9 cellular contexts compared by ENCODE assay signal in the genomic region with DNA sequence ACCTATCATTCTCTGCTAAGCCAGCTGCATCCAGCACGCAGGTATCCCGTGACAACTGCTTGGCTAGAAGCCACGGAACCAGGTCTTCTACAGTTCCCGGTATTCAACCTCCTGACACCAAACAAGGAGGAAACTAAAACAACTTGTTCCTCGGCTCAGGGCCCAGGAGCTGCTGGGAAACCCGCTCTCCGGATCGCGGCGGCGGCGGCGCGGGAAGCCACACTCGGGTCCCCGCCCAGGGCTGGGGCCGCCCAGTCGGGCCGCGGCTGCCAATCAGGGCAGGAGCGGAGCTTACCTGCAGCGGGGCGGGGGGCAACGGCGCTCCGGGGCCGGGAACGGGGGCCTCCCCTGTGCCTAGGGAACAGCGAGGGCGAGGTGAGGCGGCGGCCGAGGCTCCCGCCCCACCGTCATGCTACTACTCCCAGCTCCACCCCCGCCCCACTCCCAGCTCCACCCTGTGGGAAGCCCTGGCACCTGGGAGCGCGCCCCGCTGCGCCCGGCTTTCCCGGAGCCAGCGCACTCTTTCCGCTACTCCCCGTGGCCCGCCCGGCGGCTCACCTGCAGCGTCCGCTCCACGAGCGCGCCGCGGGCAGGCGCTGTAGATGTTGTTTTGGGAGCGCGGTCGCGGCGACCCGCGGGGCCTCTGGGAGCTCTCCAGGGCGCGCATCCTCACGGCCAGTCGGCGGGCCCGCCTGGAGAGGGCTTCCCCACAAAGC. TPM values are rescaled to one million over a fixed set of nuclear protein-coding genes. Genes with fewer than 3 reads are reported as not detected.
DNase-seq lines count a peak whose midpoint lies in the region; FAIRE-seq and TF ChIP-seq lines count a peak whose summit lies in the region.
"Had no signal": no experiment of that assay in that cellular context is flagged by ENCODE, and none has a peak within 500 bp of the region (broad histone marks: within the 10 kb centered on the region; RNA-seq: fewer than 3 reads in every experiment).

No MANE protein-coding gene starts in this region.

- H3K9ac ChIP-seq in H1 (replicated peaks in 1 of 4; ENCODE audit: extremely low read depth in 1 of 4, low read depth in 3 of 4, low read length in 3 of 4) (peak overlapping the region in 2 of 4 experiments; percentile 7 to 75; a peak in 1 of 7 replicates), mucosa of rectum (ENCODE audit: low read depth in 1 of 2, low read length in 2 of 2) (peak overlapping the region; percentile 24 to 52)

- no peak overlapping the region for H3K14ac ChIP-seq in H1 (ENCODE audit: insufficient read length)

- H3K4me3 ChIP-seq in H1 (ENCODE audit: extremely low read depth in 1 of 4, insufficient read depth in 2 of 4, low read depth in 3 of 4, low read length in 4 of 4) (peak overlapping the region; percentile 36 to 70 (median 60)), mucosa of rectum (ENCODE audit: low read length in 2 of 2) (peak overlapping the region; percentile 40 to 66)

- peak overlapping the region; percentile 18; the same call in 1 of the 2 replicates for H2BK15ac ChIP-seq in H1 (ENCODE audit: low read length)

- peak overlapping the region; percentile 87 to 91 for H3K4me2 ChIP-seq in H1 (ENCODE audit: insufficient read depth in 1 of 2, low read depth in 2 of 2, low read length in 2 of 2)

- no peak overlapping the region for H4K91ac ChIP-seq in H1 (replicated peaks; ENCODE audit: insufficient read length, low read length)

- CTCF ChIA-PET in H1 (lab: Charles Lee; ENCODE audit: partially characterized antibody), result interaction anchor here (0.9 to 6.5 kb wide), 42 partner anchors 9 to 251 kb away, joined by 3 to 63 read pairs (median 6); partner anchors contain the start of genes FCMR, IL19, IL20 and IL24

- WGBS in H1 (ENCODE audit: extremely low coverage in 1 of 2, insufficient coverage in 1 of 2, insufficient read length in 1 of 2, insufficient replicate concordance in 2 of 2, low coverage in 1 of 2, low lambda C conversion rate in 2 of 2, missing lambda C conversion rate in 1 of 2), 2 experiments, result 3% methylated on average over 46 of the region's 69 CpGs; no CpG with 5 or more reads in 1 of the 2 experiments

- H3K4ac ChIP-seq in H1 (replicated peaks; ENCODE audit: insufficient read length, low read depth, low read length), result no peak overlapping the region

- H2AK5ac ChIP-seq in H1 (ENCODE audit: low read depth, low read length), result no peak overlapping the region

- H4K20me1 ChIP-seq in H1 (replicated peaks in 1 of 2; ENCODE audit: control insufficient read depth in 1 of 2, insufficient read depth in 2 of 2, low read length in 2 of 2), result no peaks in the 10 kb centered on the region

- POLR2A ChIA-PET in H1 (lab: Charles Lee; ENCODE audit: partially characterized antibody), result interaction anchor here (0.6 to 1.7 kb wide), 4 partner anchors 10 to 507 kb away, joined by 3 to 4 read pairs (median 3); partner anchors contain the start of gene DYRK3

- peak overlapping the region; percentile 98 for H2AFZ ChIP-seq in H1 (ENCODE audit: low read length)

- no peak overlapping the region for H2BK120ac ChIP-seq in H1 (replicated peaks; ENCODE audit: low read depth, low read length)

- H2BK20ac ChIP-seq in H1 (ENCODE audit: low read length), result no peak overlapping the region

- H3K18ac ChIP-seq in H1 (ENCODE audit: extremely low read depth, low read length), result peak overlapping the region; percentile 13; the same call in 1 of the 2 replicates

- H2BK5ac ChIP-seq in H1 (ENCODE audit: low read depth, low read length), result no peak overlapping the region

- DNase-seq in Caki2 (ENCODE audit: low read depth) (peak; percentile 41), NCI-H1436 (lab: John Stamatoyannopoulos, UW) (peak; percentile 67), H1 (ENCODE audit: low read depth in 1 of 2, low spot score in 2 of 2) (peak in 1 of 2 experiments; percentile 84), ureter (ENCODE audit: low spot score) (peak; percentile 89), globus pallidus (ENCODE audit: low spot score) (no peak), D721Med (ENCODE audit: insufficient read length, low spot score) (no peak)
- DNase-seq in activated CD4-positive, alpha-beta T cell treated with anti-CD3 and anti-CD28 coated beads for 4 hours, result peak; percentile 41 to 42

- no peaks in the 10 kb centered on the region for H3K9me3 ChIP-seq in H1 (ENCODE audit: insufficient read depth in 2 of 2, low read depth in 1 of 2, low read length in 1 of 2)
- H3K9me3 ChIP-seq in mucosa of rectum (ENCODE audit: control insufficient read depth in 2 of 2, low read length in 2 of 2), result no peaks in the 10 kb centered on the region

- no peak overlapping the region for H4K8ac ChIP-seq in H1 (ENCODE audit: extremely low read depth, insufficient read depth, low read length)

- no peak for TF ChIP-seq EP300 in H1 (IDR thresholded peaks at IDR 0.05; ENCODE audit: borderline replicate concordance in 1 of 2, low read depth in 2 of 2, low read length in 2 of 2)

- H3K56ac ChIP-seq in H1 (replicated peaks; ENCODE audit: insufficient read length, low read depth, low read length), result no peak overlapping the region

- no peak for TF ChIP-seq POLR2A in H1 (IDR thresholded peaks at IDR 0.05; ENCODE audit: control extremely low read depth in 1 of 2, low read depth in 2 of 2, low read length in 2 of 2)

- peak overlapping the region; percentile 11; the same call in 1 of the 2 replicates for H2BK12ac ChIP-seq in H1 (ENCODE audit: low read depth, low read length)

- FAIRE-seq in H1 (lab: Jason Lieb, UNC), result no peak
- FAIRE-seq in D721Med (lab: Jason Lieb, UNC), result no peak

- H3K23me2 ChIP-seq in H1 (ENCODE audit: low read depth, low read length), result peaks cover 8% of the 10 kb centered on the region; the same call in 1 of the 2 replicates

- H3K36me3 ChIP-seq in H1 (ENCODE audit: control insufficient read depth in 2 of 4, insufficient read depth in 4 of 4, low read length in 3 of 4), result no peaks in the 10 kb centered on the region
- no peaks in the 10 kb centered on the region for H3K36me3 ChIP-seq in mucosa of rectum (ENCODE audit: control insufficient read depth in 2 of 2, insufficient read depth in 2 of 2, low read length in 2 of 2)

- peaks cover 0 to 7% (median 3%) of the 10 kb centered on the region in 4 experiments; a peak in 4 of 7 replicates for H3K4me1 ChIP-seq in H1 (replicated peaks in 1 of 4; ENCODE audit: control insufficient read depth in 3 of 4, insufficient read depth in 4 of 4, low read length in 3 of 4)
- H3K4me1 ChIP-seq in mucosa of rectum (ENCODE audit: control insufficient read depth in 2 of 2, insufficient read depth in 2 of 2, low read length in 2 of 2), result peaks cover 8 to 14% of the 10 kb centered on the region in 2 donors

- H3K27me3 ChIP-seq in H1 (replicated peaks in 1 of 4; ENCODE audit: control insufficient read depth in 3 of 4, extremely low read depth in 1 of 4, insufficient read depth in 3 of 4, low read length in 3 of 4) (peaks cover 9 to 34% (median 29%) of the 10 kb centered on the region in 4 experiments), mucosa of rectum (ENCODE audit: control insufficient read depth in 2 of 2, insufficient read depth in 2 of 2, low read length in 2 of 2) (peaks cover 0 to 7% of the 10 kb centered on the region in 2 donors)

- in situ Hi-C loops in Caki2 (cut with HindIII; ENCODE audit: low pct_unique_long_range_greater_than_20kb, low sequenced_read_pairs), result no loop called here

- H3K23ac ChIP-seq in H1 (ENCODE audit: insufficient read length), result no peak overlapping the region

- TF ChIP-seq CTCF in H1 (IDR thresholded peaks at IDR 0.05; ENCODE audit: control extremely low read depth in 1 of 3, insufficient read depth in 1 of 3, low read depth in 1 of 3, low read length in 3 of 3) (no peak), D721Med (IDR thresholded peaks at IDR 0.05; ENCODE audit: insufficient read depth, missing control alignments) (no peak)

- TF ChIP-seq RAD21 in H1 (IDR thresholded peaks at IDR 0.05 in 1 of 2, conservative IDR thresholded peaks at IDR 0.05 in 1 of 2; ENCODE audit: low read depth in 2 of 2, low read length in 2 of 2), result no peak

- H3K79me1 ChIP-seq in H1 (ENCODE audit: low read depth, low read length), result no peaks in the 10 kb centered on the region

- H3K27ac ChIP-seq in H1 (ENCODE audit: low read depth, low read length) (no peak overlapping the region), mucosa of rectum (ENCODE audit: low read depth in 2 of 2, low read length in 2 of 2) (peak overlapping the region; percentile 6 to 14)

- no peaks in the 10 kb centered on the region for H3K79me2 ChIP-seq in H1 (ENCODE audit: control insufficient read depth in 1 of 2, insufficient read depth in 2 of 2, low read length in 2 of 2)

- no peak overlapping the region for H4K5ac ChIP-seq in H1 (ENCODE audit: insufficient read length, low read depth, low read length)

RNA-seq across cellular contexts. Expression of gene IL24, which starts 12.1 kb away (rescaled TPM):
- total RNA-seq in Caki2 (2014; rRNA removed; shearing (Covaris generic); ENCODE audit: low replicate concordance), result not detected in 2 replicates
- not detected in 2 replicates for total RNA-seq in H1 (2021; fragmentation: NEBNext Ultra II Directional; extraction: Animal tissue kit (Norgen Biotek cat#: 25700))
- polyA plus RNA-seq in H1 (2011; rRNA removed), result not detected in 2 replicates
- polyA plus RNA-seq in H1 (2011; cell fraction: cytosol; rRNA removed), result not detected
- not detected for polyA plus RNA-seq in H1 (2011; cell fraction: nucleus; rRNA removed)
- not detected in 4 replicates for polyA plus RNA-seq in H1 (2012, experiment 1 of 2)
- not detected for polyA plus RNA-seq in H1 (2012, experiment 2 of 2)
- polyA plus RNA-seq in H1 (2013, experiment 1 of 2), result not detected
- not detected for polyA plus RNA-seq in H1 (2013, experiment 2 of 2)
- not detected in 2 replicates for polyA minus RNA-seq in H1 (2011; rRNA and poly(A)+ RNA removed)
- polyA minus RNA-seq in H1 (2011; cell fraction: cytosol; rRNA and poly(A)+ RNA removed), result not detected
- polyA minus RNA-seq in H1 (2011; cell fraction: nucleus; rRNA and poly(A)+ RNA removed), result not detected
- total RNA-seq in ureter, result not detected
- total RNA-seq: pulmonary artery endothelial cell had no signal

RNA-seq across cellular contexts. Expression of gene FCMR, which starts 12.4 kb away (rescaled TPM):
- total RNA-seq in Caki2 (2014; rRNA removed; shearing (Covaris generic); ENCODE audit: low replicate concordance), result not detected in 2 replicates
- not detected in 2 replicates for total RNA-seq in H1 (2021; fragmentation: NEBNext Ultra II Directional; extraction: Animal tissue kit (Norgen Biotek cat#: 25700))
- 0.47 and 0.53 TPM in 2 replicates for polyA plus RNA-seq in H1 (2011; rRNA removed)
- 0.19 TPM for polyA plus RNA-seq in H1 (2011; cell fraction: cytosol; rRNA removed)
- 0.26 TPM for polyA plus RNA-seq in H1 (2011; cell fraction: nucleus; rRNA removed)
- polyA plus RNA-seq in H1 (2012, experiment 1 of 2), result 0.29 to 0.46 TPM in 2 of 4 replicates, not detected in the others
- polyA plus RNA-seq in H1 (2012, experiment 2 of 2), result 0.25 TPM
- polyA plus RNA-seq in H1 (2013, experiment 1 of 2), result 0.16 TPM
- 0.18 TPM for polyA plus RNA-seq in H1 (2013, experiment 2 of 2)
- polyA minus RNA-seq in H1 (2011; rRNA and poly(A)+ RNA removed), result 0.16 TPM in 1 of 2 replicates, not detected in the other
- not detected for polyA minus RNA-seq in H1 (2011; cell fraction: cytosol; rRNA and poly(A)+ RNA removed)
- not detected for polyA minus RNA-seq in H1 (2011; cell fraction: nucleus; rRNA and poly(A)+ RNA removed)
- total RNA-seq in ureter, result 17.1 TPM
- total RNA-seq: pulmonary artery endothelial cell had no signal

RNA-seq across cellular contexts. Expression of gene PIGR, which starts 36.9 kb away (rescaled TPM):
- not detected in 2 replicates for total RNA-seq in Caki2 (2014; rRNA removed; shearing (Covaris generic); ENCODE audit: low replicate concordance)
- not detected in 2 replicates for total RNA-seq in H1 (2021; fragmentation: NEBNext Ultra II Directional; extraction: Animal tissue kit (Norgen Biotek cat#: 25700))
- not detected in 2 replicates for polyA plus RNA-seq in H1 (2011; rRNA removed)
- polyA plus RNA-seq in H1 (2011; cell fraction: cytosol; rRNA removed), result not detected
- polyA plus RNA-seq in H1 (2011; cell fraction: nucleus; rRNA removed), result not detected
- polyA plus RNA-seq in H1 (2012, experiment 1 of 2), result not detected in 4 replicates
- polyA plus RNA-seq in H1 (2012, experiment 2 of 2), result not detected
- not detected for polyA plus RNA-seq in H1 (2013, experiment 1 of 2)
- polyA plus RNA-seq in H1 (2013, experiment 2 of 2), result not detected
- not detected in 2 replicates for polyA minus RNA-seq in H1 (2011; rRNA and poly(A)+ RNA removed)
- polyA minus RNA-seq in H1 (2011; cell fraction: cytosol; rRNA and poly(A)+ RNA removed), result not detected
- not detected for polyA minus RNA-seq in H1 (2011; cell fraction: nucleus; rRNA and poly(A)+ RNA removed)
- total RNA-seq in ureter, result 670 TPM
- total RNA-seq: pulmonary artery endothelial cell had no signal

RNA-seq across cellular contexts. Expression of gene IL20, which starts 43.9 kb away (rescaled TPM):
- not detected in 2 replicates for total RNA-seq in Caki2 (2014; rRNA removed; shearing (Covaris generic); ENCODE audit: low replicate concordance)
- total RNA-seq in H1 (2021; fragmentation: NEBNext Ultra II Directional; extraction: Animal tissue kit (Norgen Biotek cat#: 25700)), result not detected in 2 replicates
- not detected in 2 replicates for polyA plus RNA-seq in H1 (2011; rRNA removed)
- not detected for polyA plus RNA-seq in H1 (2011; cell fraction: cytosol; rRNA removed)
- polyA plus RNA-seq in H1 (2011; cell fraction: nucleus; rRNA removed), result not detected
- not detected in 4 replicates for polyA plus RNA-seq in H1 (2012, experiment 1 of 2)
- not detected for polyA plus RNA-seq in H1 (2012, experiment 2 of 2)
- polyA plus RNA-seq in H1 (2013, experiment 1 of 2), result not detected
- not detected for polyA plus RNA-seq in H1 (2013, experiment 2 of 2)
- polyA minus RNA-seq in H1 (2011; rRNA and poly(A)+ RNA removed), result not detected in 2 replicates
- not detected for polyA minus RNA-seq in H1 (2011; cell fraction: cytosol; rRNA and poly(A)+ RNA removed)
- polyA minus RNA-seq in H1 (2011; cell fraction: nucleus; rRNA and poly(A)+ RNA removed), result not detected
- not detected for total RNA-seq in ureter
- total RNA-seq: pulmonary artery endothelial cell had no signal

Comparison
In these comparisons a context has a peak if more than half of its experiments do, and no peak if none do; other contexts are left out.
1. DNase-seq: peak in Caki2 (single experiment), NCI-H1436 (single experiment), activated CD4-positive, alpha-beta T cell treated with anti-CD3 and anti-CD28 coated beads for 4 hours (2 of 2) and ureter (single experiment); none in globus pallidus (single experiment) and D721Med (single experiment).
2. RNA of gene FCMR, which starts 12.4 kb away (total RNA-seq): 17.1 TPM in ureter (single experiment); not detected in H1 and not detected in Caki2; every median in the first group is over 10 times any median in the second.
3. RNA of gene PIGR, which starts 36.9 kb away (total RNA-seq): 670 TPM in ureter (single experiment); not detected in H1 and not detected in Caki2; every median in the first group is over 100 times any median in the second.